8 cellular contexts compared by ENCODE assay signal in genomic region chr2:74399785-74400184, GRCh38.
A peak's percentile ranks its signal among the peaks of the same experiment; 100 is the strongest.
DNase-seq lines count a peak whose midpoint lies in the region; ATAC-seq and TF ChIP-seq lines count a peak whose summit lies in the region.

No MANE protein-coding gene starts in this region.

- no peaks in the 10 kb centered on the region for H3K36me3 Mint-ChIP-seq in T-helper 2 cell treated with Interferon-gamma antibody and Interleukin-4, amounts not matched to agents 5 μg/mL and 100 μg/mL, for 36 hours (ENCODE audit: low read depth)

- H3K4me3 Mint-ChIP-seq in T-helper 2 cell treated with Interferon-gamma antibody and Interleukin-4, amounts not matched to agents 5 μg/mL and 100 μg/mL, for 36 hours, result no peak overlapping the region

- no peak overlapping the region for H3K4me3 ChIP-seq in HFF-Myc (replicated peaks; ENCODE audit: low read depth, low read length)

- no peaks in the 10 kb centered on the region for H3K9me3 Mint-ChIP-seq in T-helper 2 cell treated with Interferon-gamma antibody and Interleukin-4, amounts not matched to agents 5 μg/mL and 100 μg/mL, for 36 hours

- H3K27me3 Mint-ChIP-seq in T-helper 2 cell treated with Interferon-gamma antibody and Interleukin-4, amounts not matched to agents 5 μg/mL and 100 μg/mL, for 36 hours (ENCODE audit: low read depth), result peaks cover 8% of the 10 kb centered on the region

- TF ChIP-seq CTCF in HFF-Myc (IDR thresholded peaks at IDR 0.05; ENCODE audit: low read depth, low read length, missing control alignments), result peak; percentile 51

- no peak overlapping the region for H3K27ac Mint-ChIP-seq in T-helper 2 cell treated with Interferon-gamma antibody and Interleukin-4, amounts not matched to agents 5 μg/mL and 100 μg/mL, for 36 hours

- DNase-seq in DMS 273 (lab: John Stamatoyannopoulos, UW; ENCODE audit: unreplicated experiment), result peak; percentile 75
- no peak for DNase-seq in HFF-Myc (ENCODE audit: extremely low read depth, low read depth)
- peak; percentile 21 for DNase-seq in SKM-1 treated with dmso at 0.1 percent for 144 hours (lab: John Stamatoyannopoulos, UW; ENCODE audit: unreplicated experiment)
- peak; percentile 52 for DNase-seq in germinal center (ENCODE audit: low spot score)
- no peak for DNase-seq in NCI-H446 treated with DMSO at 0.1 percent for 48 hours (lab: John Stamatoyannopoulos, UW)
- no peak for DNase-seq in T-helper 2 cell treated with Interferon-gamma antibody and Interleukin-4, amounts not matched to agents 5 μg/mL and 100 μg/mL, for 36 hours (ENCODE audit: low spot score)
- no peak for DNase-seq in head of caudate nucleus

- intact Hi-C loops in head of caudate nucleus (cut with DNase I), result no loop called here

- no peak for ATAC-seq in HG03045 (IDR thresholded peaks at IDR 0.05; ENCODE audit: unreplicated experiment)

- peaks cover 2% of the 10 kb centered on the region for H3K4me1 Mint-ChIP-seq in T-helper 2 cell treated with Interferon-gamma antibody and Interleukin-4, amounts not matched to agents 5 μg/mL and 100 μg/mL, for 36 hours (ENCODE audit: low read depth)

Comparison
In these comparisons a context has a peak if more than half of its experiments do, and no peak if none do; other contexts are left out.
1. DNase-seq: peak in DMS 273 (single experiment), SKM-1 treated with dmso at 0.1 percent for 144 hours (single experiment) and germinal center (single experiment); none in HFF-Myc (single experiment), NCI-H446 treated with DMSO at 0.1 percent for 48 hours (single experiment), T-helper 2 cell treated with Interferon-gamma antibody and Interleukin-4, amounts not matched to agents 5 μg/mL and 100 μg/mL, for 36 hours (single experiment) and head of caudate nucleus (0 of 42).